ENCODE assay signal across 25 cellular contexts in the genomic region with DNA sequence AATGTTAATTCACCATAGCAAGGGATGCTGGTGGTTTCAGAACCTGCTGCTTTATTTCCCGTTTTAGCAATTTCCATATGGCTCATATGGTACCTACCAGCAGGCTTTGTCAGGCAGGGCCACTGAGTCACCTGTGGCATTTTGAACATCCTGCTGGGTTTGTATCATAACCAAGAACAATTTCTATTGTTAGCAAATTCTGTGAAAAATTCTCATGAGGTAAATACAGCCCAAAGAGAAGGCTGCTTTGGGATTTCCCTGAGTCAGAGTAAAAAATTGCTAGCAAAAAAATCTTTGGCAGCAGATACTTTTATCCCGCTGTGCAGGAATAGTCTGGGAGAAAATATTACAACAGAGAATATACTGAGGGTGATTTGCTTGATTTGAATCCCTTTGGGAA. TPM values are rescaled to one million over a fixed set of nuclear protein-coding genes. Genes with fewer than 3 reads are reported as not detected.
A peak's percentile ranks its signal among the peaks of the same experiment; 100 is the strongest.
DNase-seq lines count a peak whose midpoint lies in the region; ATAC-seq, FAIRE-seq and TF ChIP-seq lines count a peak whose summit lies in the region.
"Had no signal": no experiment of that assay in that cellular context is flagged by ENCODE, and none has a peak within 500 bp of the region (broad histone marks: within the 10 kb centered on the region; RNA-seq: fewer than 3 reads in every experiment).

No MANE protein-coding gene starts in this region.

- ATAC-seq in GM19324 (IDR thresholded peaks at IDR 0.05; ENCODE audit: low FRiP score, unreplicated experiment), result no peak
- ATAC-seq in HG02973 (IDR thresholded peaks at IDR 0.05; ENCODE audit: unreplicated experiment), result no peak
- no peak for ATAC-seq in PC-3
- ATAC-seq: GM23338; naive thymus-derived CD8-positive, alpha-beta T cell; sciatic nerve; stimulated activated naive CD8-positive, alpha-beta T cell treated with anti-CD3 and anti-CD28 coated beads, Interleukin-15, Interleukin-2, amounts not matched to agents 100 U/mL and 50 U/mL, for 24 hours had no signal

- intact Hi-C loops in PC-3 (cut with micrococcal nuclease), result no loop called here

- BruUV-seq in PC-3 (replicated peaks; lab: Mats Ljungman, UMichigan), result no TSS peak

- H3K4me1 ChIP-seq in PC-3 (ENCODE audit: insufficient read depth, low read length), result no peaks in the 10 kb centered on the region
- H3K4me1 ChIP-seq: transverse colon had no signal

- no peaks in the 10 kb centered on the region for H3F3A ChIP-seq in PC-3 (ENCODE audit: low read length, unreplicated experiment)

- FAIRE-seq in H54 (lab: Jason Lieb, UNC), result no peak
- FAIRE-seq: frontal cortex had no signal

- H3K27me3 ChIP-seq in PC-3 (ENCODE audit: low read length), result no peaks in the 10 kb centered on the region
- H3K27me3 ChIP-seq: transverse colon had no signal

- no peaks in the 10 kb centered on the region for H4K20me1 ChIP-seq in PC-3 (ENCODE audit: low read length)

- POLR2A ChIA-PET in PC-3 (lab: Charles Lee; ENCODE audit: unreplicated experiment), result no interaction called here

- H3K9ac ChIP-seq in PC-3 (ENCODE audit: low read length), result no peak overlapping the region

- H3K4me2 ChIP-seq in PC-3 (ENCODE audit: low read length), result no peak overlapping the region
- H3K4me2 ChIP-seq: GM23338 had no signal

- no peak overlapping the region for H3K4me3 ChIP-seq in fibroblast of pulmonary artery (replicated peaks; ENCODE audit: low read depth, low read length)
- H3K4me3 ChIP-seq in PC-3 (ENCODE audit: low read length), result no peak overlapping the region
- H3K4me3 ChIP-seq: coronary artery, GM23338, transverse colon had no signal

- no peak overlapping the region for H3K27ac ChIP-seq in PC-3 (ENCODE audit: low read length)
- H3K27ac ChIP-seq: C4-2B, coronary artery, transverse colon, WERI-Rb-1 had no signal

- TF ChIP-seq POLR2A in H54 (IDR thresholded peaks at IDR 0.05; ENCODE audit: low read depth, low read length), result no peak

- no peak for TF ChIP-seq CTCF in fibroblast of pulmonary artery (IDR thresholded peaks at IDR 0.05; ENCODE audit: low read length, missing control alignments)
- TF ChIP-seq CTCF in PC-3 (conservative IDR thresholded peaks at IDR 0.05; ENCODE audit: low read depth, low read length), result no peak

- no peaks in the 10 kb centered on the region for H3K79me2 ChIP-seq in PC-3 (ENCODE audit: low read length)

- CTCF ChIA-PET in PC-3 (lab: Charles Lee), result no interaction called here

- no peaks in the 10 kb centered on the region for H3K36me3 ChIP-seq in PC-3 (ENCODE audit: low read depth, low read length)
- H3K36me3 ChIP-seq: transverse colon, WERI-Rb-1 had no signal

- no peaks in the 10 kb centered on the region for H3K9me2 ChIP-seq in PC-3 (replicated peaks; ENCODE audit: low read length)

- no peaks in the 10 kb centered on the region for H3K9me3 ChIP-seq in PC-3 (ENCODE audit: low read length)
- H3K9me3 ChIP-seq: transverse colon had no signal

- no peak overlapping the region for H2AFZ ChIP-seq in PC-3 (ENCODE audit: low read length)
- H2AFZ ChIP-seq: GM23338 had no signal

- DNase-seq in A172 (ENCODE audit: low spot score) (peak; percentile 11), H54 (ENCODE audit: insufficient read length, low spot score) (peak; percentile 5), astrocyte of the hippocampus (ENCODE audit: low read depth, low spot score) (peak; percentile 67), fibroblast of pulmonary artery (ENCODE audit: low read depth) (peak; percentile 21), NCI-H1930 (lab: John Stamatoyannopoulos, UW) (no peak), PC-3 (no peak)
- DNase-seq: 8988T; activated CD4-positive, alpha-beta T cell treated with anti-CD3 and anti-CD28 coated beads, Interleukin-2, amount 50 U/mL, for 48 hours; activated naive CD4-positive, alpha-beta T cell; activated T-cell treated with anti-CD3 and anti-CD28 coated beads for 4 hours; DMS153; naive thymus-derived CD8-positive, alpha-beta T cell; NCI-H1694; NCI-H82; stimulated activated naive CD8-positive, alpha-beta T cell treated with anti-CD3 and anti-CD28 coated beads, Interleukin-15, Interleukin-2, amounts not matched to agents 100 U/mL and 50 U/mL, for 24 hours; T-helper 2 cell; transverse colon; WERI-Rb-1 had no signal

RNA-seq across cellular contexts. Expression of a gene that starts 52.7 kb away (rescaled TPM):
- total RNA-seq in A172 (2014; rRNA removed; shearing (Covaris generic)), result 1.9 and 4.0 TPM in 2 replicates
- total RNA-seq in PC-3 (2014; rRNA removed), result 2.4 and 3.6 TPM in 2 replicates
- total RNA-seq: naive thymus-derived CD8-positive, alpha-beta T cell had no signal

Comparison
In these comparisons a context has a peak if more than half of its experiments do, and no peak if none do; other contexts are left out.
1. DNase-seq: peak in A172 (single experiment), H54 (single experiment), astrocyte of the hippocampus (single experiment) and fibroblast of pulmonary artery (single experiment); none in NCI-H1930 (0 of 2) and PC-3 (single experiment).